ENCODE assay signal across 12 cellular contexts in genomic region chr11:398826-399225, GRCh38.
DNase-seq lines count a peak whose midpoint lies in the region; ATAC-seq and TF ChIP-seq lines count a peak whose summit lies in the region.
"Had no signal": no experiment of that assay in that cellular context is flagged by ENCODE, and none has a peak within 500 bp of the region (broad histone marks: within the 10 kb centered on the region; RNA-seq: fewer than 3 reads in every experiment).

No MANE protein-coding gene starts in this region.

- DNase-seq in DMS 273 (lab: John Stamatoyannopoulos, UW; ENCODE audit: unreplicated experiment), result peak; percentile 49
- DNase-seq in DMS 273 treated with DMSO at 0.1 percent for 48 hours (lab: John Stamatoyannopoulos, UW), result no peak
- peak; percentile 45 for DNase-seq in COLO829 (ENCODE audit: low spot score)
- peak; percentile 38 for DNase-seq in NCI-H69 (lab: John Stamatoyannopoulos, UW)
- DNase-seq in fibroblast of pulmonary artery (ENCODE audit: low read depth), result peak; percentile 52
- no peak for DNase-seq in CD1c-positive myeloid dendritic cell (ENCODE audit: extremely low spot score)
- DNase-seq in pons (ENCODE audit: low spot score), result no peak
- DNase-seq: activated CD4-positive, CD25-positive, alpha-beta regulatory T cell treated with anti-CD3 and anti-CD28 coated beads, Interleukin-2, amount 50 U/mL, for 72 hours; activated T-cell treated with anti-CD3 and anti-CD28 coated beads, Interleukin-2, amount 50 U/mL, for 1 hour; NCI-H2029; right lobe of liver had no signal

- H3K4me3 ChIP-seq in fibroblast of pulmonary artery (replicated peaks; ENCODE audit: low read depth, low read length), result no peak overlapping the region
- H3K4me3 ChIP-seq: right lobe of liver had no signal

- ATAC-seq in GM18870 (IDR thresholded peaks at IDR 0.05; ENCODE audit: unreplicated experiment), result no peak
- ATAC-seq: right lobe of liver had no signal

- TF ChIP-seq CTCF in fibroblast of pulmonary artery (IDR thresholded peaks at IDR 0.05; ENCODE audit: low read length, missing control alignments), result no peak

Comparison
In these comparisons a context has a peak if more than half of its experiments do, and no peak if none do; other contexts are left out.
1. DNase-seq: peak in DMS 273 (single experiment), COLO829 (single experiment), NCI-H69 (single experiment) and fibroblast of pulmonary artery (single experiment); none in DMS 273 treated with DMSO at 0.1 percent for 48 hours (single experiment), CD1c-positive myeloid dendritic cell (single experiment) and pons (single experiment).